ENCODE assay signal across 21 cellular contexts in the genomic region with DNA sequence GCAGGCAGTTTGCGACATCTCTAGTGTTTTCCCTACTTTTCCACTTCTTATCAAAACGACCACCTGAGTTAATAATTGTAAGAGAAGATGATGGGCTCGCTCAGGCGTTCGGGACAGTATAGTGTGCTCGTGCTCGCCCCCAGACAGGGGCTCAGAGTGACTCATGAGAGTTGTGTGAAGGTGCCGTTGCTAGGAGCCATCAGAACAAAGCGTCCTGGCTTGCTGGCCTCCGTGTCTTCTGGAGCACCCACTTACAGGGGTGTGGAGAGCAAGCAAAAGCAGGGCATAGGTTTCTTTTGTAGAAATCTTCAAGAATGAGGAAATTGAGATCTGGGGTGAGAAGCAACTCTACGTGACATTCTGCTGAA.
DNase-seq lines count a peak whose midpoint lies in the region; ATAC-seq and TF ChIP-seq lines count a peak whose summit lies in the region.
"Had no signal": no experiment of that assay in that cellular context is flagged by ENCODE, and none has a peak within 500 bp of the region (broad histone marks: within the 10 kb centered on the region; RNA-seq: fewer than 3 reads in every experiment).

No MANE protein-coding gene starts in this region.

- no peak for TF ChIP-seq POLR2A in suprapubic skin (IDR thresholded peaks at IDR 0.05)

- H3K27ac Mint-ChIP-seq in stimulated activated effector memory CD8-positive, alpha-beta T cell treated with anti-CD3 and anti-CD28 coated beads, Interleukin-12 subunit alpha, Interleukin-12 subunit beta, amount 100 ng/mL, for 72 hours, result peak overlapping the region; percentile 83
- H3K27ac Mint-ChIP-seq: activated naive CD8-positive, alpha-beta T cell treated with anti-CD3 and anti-CD28 coated beads for 36 hours; nephron progenitor cell had no signal

- H3K4me1 Mint-ChIP-seq in stimulated activated effector memory CD8-positive, alpha-beta T cell treated with anti-CD3 and anti-CD28 coated beads, Interleukin-12 subunit alpha, Interleukin-12 subunit beta, amount 100 ng/mL, for 72 hours, result peaks cover 18% of the 10 kb centered on the region

- H3K4me3 Mint-ChIP-seq in stimulated activated effector memory CD8-positive, alpha-beta T cell treated with anti-CD3 and anti-CD28 coated beads, Interleukin-12 subunit alpha, Interleukin-12 subunit beta, amount 100 ng/mL, for 72 hours, result peak overlapping the region; percentile 58
- H3K4me3 Mint-ChIP-seq: activated naive CD8-positive, alpha-beta T cell treated with anti-CD3 and anti-CD28 coated beads for 36 hours; nephron progenitor cell had no signal

- H3K36me3 Mint-ChIP-seq in stimulated activated effector memory CD8-positive, alpha-beta T cell treated with anti-CD3 and anti-CD28 coated beads, Interleukin-12 subunit alpha, Interleukin-12 subunit beta, amount 100 ng/mL, for 72 hours, result no peaks in the 10 kb centered on the region
- H3K36me3 Mint-ChIP-seq: activated naive CD8-positive, alpha-beta T cell treated with anti-CD3 and anti-CD28 coated beads for 36 hours had no signal

- H3K4me3 ChIP-seq in suprapubic skin, result no peak overlapping the region
- H3K4me3 ChIP-seq: colonic mucosa, K562, smooth muscle cell had no signal

- 67% methylated on average over 11 of the region's 11 CpGs for WGBS in suprapubic skin

- no peak overlapping the region for H3K27ac ChIP-seq in suprapubic skin
- H3K27ac ChIP-seq: colonic mucosa had no signal

- no peaks in the 10 kb centered on the region for H3K9me3 ChIP-seq in suprapubic skin
- H3K9me3 ChIP-seq: colonic mucosa had no signal

- no peaks in the 10 kb centered on the region for H3K36me3 ChIP-seq in suprapubic skin
- H3K36me3 ChIP-seq: colonic mucosa had no signal

- no peaks in the 10 kb centered on the region for H3K4me1 ChIP-seq in suprapubic skin
- H3K4me1 ChIP-seq: colonic mucosa had no signal

- DNase-seq in NCI-H748 (lab: John Stamatoyannopoulos, UW; ENCODE audit: unreplicated experiment) (peak; percentile 11), NCI-H748 treated with DMSO at 0.1 percent for 48 hours (lab: John Stamatoyannopoulos, UW) (no peak), suprapubic skin (ENCODE audit: low spot score in 2 of 2) (no peak), ecto neural progenitor cell (ENCODE audit: low spot score) (no peak)
- no peak for DNase-seq in stimulated activated effector memory CD8-positive, alpha-beta T cell treated with anti-CD3 and anti-CD28 coated beads, Interleukin-12 subunit alpha, Interleukin-12 subunit beta, amount 100 ng/mL, for 72 hours (ENCODE audit: low spot score in 2 of 2)
- DNase-seq: activated CD4-positive, alpha-beta T cell treated with anti-CD3 and anti-CD28 coated beads, Interleukin-2, amount 50 U/mL, for 1 hour; activated naive CD8-positive, alpha-beta T cell treated with anti-CD3 and anti-CD28 coated beads for 36 hours; activated T-cell treated with anti-CD3 and anti-CD28 coated beads, Interleukin-2, amount 50 U/mL, for 1 hour; C1 segment of cervical spinal cord; colonic mucosa; hypothalamus; mesendoderm; MV-4-11; NCI-H2029; nephron progenitor cell; stimulated activated CD4-positive, alpha-beta T cell treated with anti-CD3 and anti-CD28 coated beads, Interleukin-4, amount 100 ng/mL, for 24 hours had no signal

- TF ChIP-seq EP300 in suprapubic skin (IDR thresholded peaks at IDR 0.05), result no peak

- no peak for TF ChIP-seq CTCF in suprapubic skin (IDR thresholded peaks at IDR 0.05)

- peak; percentile 45 for ATAC-seq in GM19467 (IDR thresholded peaks at IDR 0.05; ENCODE audit: unreplicated experiment)
- peak; percentile 71 for ATAC-seq in HG03354 (IDR thresholded peaks at IDR 0.05; ENCODE audit: poor library complexity, severe bottlenecking, unreplicated experiment)
- ATAC-seq in stimulated activated effector memory CD8-positive, alpha-beta T cell treated with anti-CD3 and anti-CD28 coated beads, Interleukin-12 subunit alpha, Interleukin-12 subunit beta, amount 100 ng/mL, for 72 hours, result peak; percentile 78
- no peak for ATAC-seq in GM21515 (IDR thresholded peaks at IDR 0.05; ENCODE audit: unreplicated experiment)
- ATAC-seq: K562 had no signal

- H3K9me3 Mint-ChIP-seq in stimulated activated effector memory CD8-positive, alpha-beta T cell treated with anti-CD3 and anti-CD28 coated beads, Interleukin-12 subunit alpha, Interleukin-12 subunit beta, amount 100 ng/mL, for 72 hours, result peaks cover 7% of the 10 kb centered on the region

- no peaks in the 10 kb centered on the region for H3K27me3 ChIP-seq in suprapubic skin
- H3K27me3 ChIP-seq: colonic mucosa had no signal
